In the genomic region with DNA sequence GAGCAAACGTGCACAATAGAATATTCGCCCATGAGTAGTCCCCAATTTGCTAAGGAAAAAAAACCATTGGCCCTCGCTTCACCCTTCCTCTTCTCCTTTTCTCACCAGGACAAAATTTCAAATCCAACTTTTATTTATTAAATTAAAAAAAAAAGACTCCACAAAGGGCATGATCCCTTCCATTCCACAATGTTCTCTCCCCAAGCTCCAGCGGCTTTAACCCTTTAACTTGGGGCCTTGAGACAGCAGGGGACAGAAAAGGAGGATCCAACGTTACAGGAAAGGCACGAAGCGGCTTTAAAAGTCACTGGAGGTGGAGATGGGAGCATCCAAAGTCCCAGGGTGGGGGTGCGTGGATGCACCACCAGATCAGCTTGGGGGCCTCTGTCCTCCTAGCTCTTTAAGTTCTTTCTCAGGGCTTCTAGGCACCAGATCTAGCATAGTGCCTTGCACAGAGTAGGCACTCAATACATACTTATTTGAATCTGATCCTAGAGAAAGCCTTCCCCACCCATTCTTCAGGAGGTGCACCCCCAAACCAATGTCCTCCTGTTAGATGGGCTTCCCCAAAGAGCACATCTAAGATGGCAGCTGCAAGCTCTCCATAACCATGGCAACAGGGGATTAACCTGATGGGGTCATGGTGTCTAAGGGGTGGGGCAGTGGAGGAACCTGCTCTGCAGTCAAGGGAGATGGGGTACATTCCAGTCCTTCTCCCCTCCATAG, we compare ENCODE assay signal across 13 cellular contexts. TPM values are rescaled to one million over a fixed set of nuclear protein-coding genes. Genes with fewer than 3 reads are reported as not detected.
DNase-seq lines count a peak whose midpoint lies in the region; ATAC-seq and TF ChIP-seq lines count a peak whose summit lies in the region.
"Had no signal": no experiment of that assay in that cellular context is flagged by ENCODE, and none has a peak within 500 bp of the region (broad histone marks: within the 10 kb centered on the region; RNA-seq: fewer than 3 reads in every experiment).

No MANE protein-coding gene starts in this region.

- peaks cover 3 to 29% (median 19%) of the 10 kb centered on the region in 4 donors for H3K4me1 Mint-ChIP-seq in CD4-positive, CD25-positive, alpha-beta regulatory T cell
- H3K4me1 Mint-ChIP-seq in activated naive CD8-positive, alpha-beta T cell treated with anti-CD3 and anti-CD28 coated beads, Interleukin-2, amount 10 ng/mL, durations not matched to agents 7 days and 5 days, result peaks cover 12% of the 10 kb centered on the region
- H3K4me1 Mint-ChIP-seq in naive B cell, result peaks cover 16 to 31% (median 26%) of the 10 kb centered on the region in 3 donors

- H3K27me3 ChIP-seq in CD4-positive, CD25-positive, alpha-beta regulatory T cell (ENCODE audit: control insufficient read depth, insufficient read depth, low read length), result no peaks in the 10 kb centered on the region
- H3K27me3 ChIP-seq in GM23248 (replicated peaks; ENCODE audit: insufficient read depth) (no peaks in the 10 kb centered on the region), upper lobe of left lung (no peaks in the 10 kb centered on the region)
- H3K27me3 ChIP-seq: gastrocnemius medialis had no signal

- no peak for TF ChIP-seq POLR2A in upper lobe of left lung (IDR thresholded peaks at IDR 0.05)
- TF ChIP-seq POLR2A in GM18505 (IDR thresholded peaks at IDR 0.05; ENCODE audit: borderline replicate concordance, extremely low read depth, insufficient read depth, insufficient read length), result no peak

- in situ Hi-C loops in GM23248 (cut with MboI), result no loop called here

- H3K79me2 ChIP-seq in GM23248 (ENCODE audit: insufficient read depth), result no peaks in the 10 kb centered on the region

- no peaks in the 10 kb centered on the region for H3K36me3 ChIP-seq in CD4-positive, CD25-positive, alpha-beta regulatory T cell (ENCODE audit: control insufficient read depth, insufficient read depth, low read length)
- H3K36me3 ChIP-seq in GM23248 (ENCODE audit: low read depth) (no peaks in the 10 kb centered on the region), upper lobe of left lung (no peaks in the 10 kb centered on the region)
- H3K36me3 ChIP-seq: gastrocnemius medialis had no signal

- H2AFZ ChIP-seq in GM23248, result no peak overlapping the region

- POLR2A ChIA-PET in activated naive CD8-positive, alpha-beta T cell treated with anti-CD3 and anti-CD28 coated beads, Interleukin-2, amount 10 ng/mL, durations not matched to agents 7 days and 5 days (lab: Charles Lee), result interaction anchor here (1.1 to 5.0 kb wide), 3 partner anchors 18 to 119 kb away, joined by 4 to 63 read pairs (median 4); a partner anchor contains a TSS

- no peak overlapping the region for H3K27ac ChIP-seq in CD4-positive, CD25-positive, alpha-beta regulatory T cell (ENCODE audit: insufficient read depth, low read length, poor library complexity, severe bottlenecking)
- H3K27ac ChIP-seq in GM23248 (no peak overlapping the region), upper lobe of left lung (no peak overlapping the region)

- ATAC-seq in CD4-positive, CD25-positive, alpha-beta regulatory T cell (ENCODE audit: low read depth in 2 of 2), result no peak
- ATAC-seq in activated naive CD8-positive, alpha-beta T cell treated with anti-CD3 and anti-CD28 coated beads, Interleukin-2, amount 10 ng/mL, durations not matched to agents 7 days and 5 days (ENCODE audit: low read depth), result no peak
- ATAC-seq in naive B cell (ENCODE audit: low read depth in 2 of 2), result no peak
- no peak for ATAC-seq in upper lobe of left lung (ENCODE audit: low FRiP score in 2 of 2)
- ATAC-seq in GM18505 (IDR thresholded peaks at IDR 0.05; ENCODE audit: unreplicated experiment), result no peak
- ATAC-seq: gastrocnemius medialis had no signal

- H3K4me3 Mint-ChIP-seq in CD4-positive, CD25-positive, alpha-beta regulatory T cell, result peak overlapping the region; percentile 79 to 83 (median 82)
- H3K4me3 Mint-ChIP-seq in activated naive CD8-positive, alpha-beta T cell treated with anti-CD3 and anti-CD28 coated beads, Interleukin-2, amount 10 ng/mL, durations not matched to agents 7 days and 5 days, result peak overlapping the region; percentile 79
- H3K4me3 Mint-ChIP-seq in naive B cell, result peak overlapping the region; percentile 79 to 91 (median 87)

- H3K9me3 ChIP-seq in CD4-positive, CD25-positive, alpha-beta regulatory T cell (ENCODE audit: control insufficient read depth in 2 of 2, low read length in 2 of 2), result no peaks in the 10 kb centered on the region
- H3K9me3 ChIP-seq in GM23248 (ENCODE audit: low read depth), result no peaks in the 10 kb centered on the region
- H3K9me3 ChIP-seq in upper lobe of left lung, result no peaks in the 10 kb centered on the region
- H3K9me3 ChIP-seq: gastrocnemius medialis had no signal

- peak overlapping the region; percentile 85 for H3K4me2 ChIP-seq in GM23248 (ENCODE audit: unreplicated experiment)

- TF ChIP-seq CTCF in upper lobe of left lung (IDR thresholded peaks at IDR 0.05), result no peak

- no peaks in the 10 kb centered on the region for H3K36me3 Mint-ChIP-seq in CD4-positive, CD25-positive, alpha-beta regulatory T cell
- no peaks in the 10 kb centered on the region for H3K36me3 Mint-ChIP-seq in activated naive CD8-positive, alpha-beta T cell treated with anti-CD3 and anti-CD28 coated beads, Interleukin-2, amount 10 ng/mL, durations not matched to agents 7 days and 5 days
- no peaks in the 10 kb centered on the region for H3K36me3 Mint-ChIP-seq in naive B cell

- peaks cover 10% of the 10 kb centered on the region; the same call in 1 of the 2 replicates for H3F3A ChIP-seq in GM23248 (ENCODE audit: insufficient read depth)

- no peaks in the 10 kb centered on the region for H3K9me2 ChIP-seq in GM23248 (ENCODE audit: insufficient read depth)

- H3K27me3 Mint-ChIP-seq in CD4-positive, CD25-positive, alpha-beta regulatory T cell, result peaks cover 7% of the 10 kb centered on the region
- H3K27me3 Mint-ChIP-seq in activated naive CD8-positive, alpha-beta T cell treated with anti-CD3 and anti-CD28 coated beads, Interleukin-2, amount 10 ng/mL, durations not matched to agents 7 days and 5 days, result peaks cover 25% of the 10 kb centered on the region
- H3K27me3 Mint-ChIP-seq in naive B cell, result peaks cover 8 to 28% (median 24%) of the 10 kb centered on the region in 3 donors

- no peak for TF ChIP-seq EP300 in upper lobe of left lung (IDR thresholded peaks at IDR 0.05)

- H3K27ac Mint-ChIP-seq in CD4-positive, CD25-positive, alpha-beta regulatory T cell, result peak overlapping the region in 1 of 3 donors; percentile 96
- H3K27ac Mint-ChIP-seq in activated naive CD8-positive, alpha-beta T cell treated with anti-CD3 and anti-CD28 coated beads, Interleukin-2, amount 10 ng/mL, durations not matched to agents 7 days and 5 days, result no peak overlapping the region
- peak overlapping the region in 2 of 6 donors; percentile 24 to 82 for H3K27ac Mint-ChIP-seq in naive B cell

- no peak for DNase-seq in CD4-positive, CD25-positive, alpha-beta regulatory T cell
- DNase-seq in GM23248 (no peak), naive B cell (no peak), upper lobe of left lung (no peak), GM03348 (ENCODE audit: low spot score) (no peak), DMS 273 (lab: John Stamatoyannopoulos, UW; ENCODE audit: unreplicated experiment) (no peak)
- no peak for DNase-seq in activated naive CD8-positive, alpha-beta T cell treated with anti-CD3 and anti-CD28 coated beads, Interleukin-2, amount 10 ng/mL, durations not matched to agents 7 days and 5 days
- DNase-seq: NCI-H187 had no signal

- H3K4me3 ChIP-seq in CD4-positive, CD25-positive, alpha-beta regulatory T cell (ENCODE audit: low read depth, low read length), result no peak overlapping the region
- H3K4me3 ChIP-seq in GM23248 (no peak overlapping the region), upper lobe of left lung (no peak overlapping the region)

- no peaks in the 10 kb centered on the region for H4K20me1 ChIP-seq in GM23248 (ENCODE audit: insufficient read depth)

- H3K4me1 ChIP-seq in CD4-positive, CD25-positive, alpha-beta regulatory T cell (ENCODE audit: control insufficient read depth, insufficient read depth, low read length, poor library complexity, severe bottlenecking), result peaks cover 35% of the 10 kb centered on the region
- peaks cover 3% of the 10 kb centered on the region; the same call in 1 of the 2 replicates for H3K4me1 ChIP-seq in GM23248 (ENCODE audit: insufficient read depth)
- H3K4me1 ChIP-seq in upper lobe of left lung, result peaks cover 23 to 30% (median 24%) of the 10 kb centered on the region in 4 donors

- WGBS in GM23248 (ENCODE audit: low coverage in 1 of 2, low lambda C conversion rate in 2 of 2, missing lambda C conversion rate in 2 of 2), 2 experiments, result 74 to 77% methylated on average over 8 of the region's 8 CpGs
- 84 to 88% methylated on average over 8 of the region's 8 CpGs for WGBS in upper lobe of left lung, 2 donors

- H3K9me3 Mint-ChIP-seq in CD4-positive, CD25-positive, alpha-beta regulatory T cell, result peaks cover 0 to 2% (median 0%) of the 10 kb centered on the region in 7 donors
- H3K9me3 Mint-ChIP-seq in activated naive CD8-positive, alpha-beta T cell treated with anti-CD3 and anti-CD28 coated beads, Interleukin-2, amount 10 ng/mL, durations not matched to agents 7 days and 5 days, result no peaks in the 10 kb centered on the region
- no peaks in the 10 kb centered on the region for H3K9me3 Mint-ChIP-seq in naive B cell

- no peak overlapping the region for H3K9ac ChIP-seq in GM23248

RNA-seq across cellular contexts. Expression of a gene that starts 5.2 kb away (rescaled TPM):
- total RNA-seq in CD4-positive, CD25-positive, alpha-beta regulatory T cell, result 36.8 TPM
- 10 to 100 TPM; 34.0 to 45.9 (median 37.8) TPM for polyA plus RNA-seq in CD4-positive, CD25-positive, alpha-beta regulatory T cell
- 63.4 and 72.0 TPM in 2 replicates for total RNA-seq in GM23248 (2014; rRNA removed; shearing (Covaris generic))
- polyA plus RNA-seq in GM23248 (2016; fragmentation: Nextera tagmentation; extraction: Ambion mirVana) (46.6 and 49.7 TPM in 2 replicates), naive B cell (ENCODE audit: low read depth in 6 of 6) (10 to 100 TPM; 34.9 to 49.9 (median 38.5) TPM)
- total RNA-seq in activated naive CD8-positive, alpha-beta T cell treated with anti-CD3 and anti-CD28 coated beads, Interleukin-2, amount 10 ng/mL, durations not matched to agents 7 days and 5 days, result 10 to 100 TPM; 65.0 to 67.0 TPM
- total RNA-seq in upper lobe of left lung, result 100 to 1,000 TPM in 1 of 6 donors, 10 to 100 TPM in 5; 27.2 to 138 (median 40.4) TPM

RNA-seq across cellular contexts. Expression of a gene that starts 9.5 kb away (rescaled TPM):
- total RNA-seq in CD4-positive, CD25-positive, alpha-beta regulatory T cell, result not detected
- under 1 TPM in 1 of 4 donors, not detected in 3; 0.07 TPM for polyA plus RNA-seq in CD4-positive, CD25-positive, alpha-beta regulatory T cell
- not detected in 2 replicates for total RNA-seq in GM23248 (2014; rRNA removed; shearing (Covaris generic))
- polyA plus RNA-seq in GM23248 (2016; fragmentation: Nextera tagmentation; extraction: Ambion mirVana) (not detected in 2 replicates), naive B cell (ENCODE audit: low read depth in 6 of 6) (under 1 TPM in 3 of 6 donors, not detected in 3; 0.17 to 0.33 (median 0.27) TPM)
- total RNA-seq in activated naive CD8-positive, alpha-beta T cell treated with anti-CD3 and anti-CD28 coated beads, Interleukin-2, amount 10 ng/mL, durations not matched to agents 7 days and 5 days, result not detected
- not detected for total RNA-seq in upper lobe of left lung
- total RNA-seq: gastrocnemius medialis, lung, right cardiac atrium, urinary bladder had no signal
- polyA plus RNA-seq: lung, right cardiac atrium, urinary bladder had no signal

RNA-seq across cellular contexts. Expression of a gene that starts 27.1 kb away (rescaled TPM):
- 33.9 TPM for total RNA-seq in CD4-positive, CD25-positive, alpha-beta regulatory T cell
- 10 to 100 TPM; 85.0 to 98.1 (median 94.4) TPM for polyA plus RNA-seq in CD4-positive, CD25-positive, alpha-beta regulatory T cell
- total RNA-seq in GM23248 (2014; rRNA removed; shearing (Covaris generic)), result 39.6 and 48.9 TPM in 2 replicates
- polyA plus RNA-seq in GM23248 (2016; fragmentation: Nextera tagmentation; extraction: Ambion mirVana) (47.8 and 52.4 TPM in 2 replicates), naive B cell (ENCODE audit: low read depth in 6 of 6) (10 to 100 TPM; 52.3 to 94.2 (median 60.4) TPM)
- total RNA-seq in activated naive CD8-positive, alpha-beta T cell treated with anti-CD3 and anti-CD28 coated beads, Interleukin-2, amount 10 ng/mL, durations not matched to agents 7 days and 5 days, result 10 to 100 TPM; 44.8 to 51.2 TPM
- 10 to 100 TPM; 29.1 to 50.7 (median 34.8) TPM for total RNA-seq in upper lobe of left lung

RNA-seq across cellular contexts. Expression of a gene that starts 31.3 kb away (rescaled TPM):
- 506 TPM for total RNA-seq in CD4-positive, CD25-positive, alpha-beta regulatory T cell
- 1,000 to 10,000 TPM; 1,352 to 1,800 (median 1,601) TPM for polyA plus RNA-seq in CD4-positive, CD25-positive, alpha-beta regulatory T cell
- total RNA-seq in GM23248 (2014; rRNA removed; shearing (Covaris generic)), result 380 and 393 TPM in 2 replicates
- polyA plus RNA-seq in GM23248 (2016; fragmentation: Nextera tagmentation; extraction: Ambion mirVana), result 609 and 625 TPM in 2 replicates
- 100 to 1,000 TPM; 388 to 425 TPM for total RNA-seq in activated naive CD8-positive, alpha-beta T cell treated with anti-CD3 and anti-CD28 coated beads, Interleukin-2, amount 10 ng/mL, durations not matched to agents 7 days and 5 days
- 1,000 to 10,000 TPM; 1,564 to 1,943 (median 1,771) TPM for polyA plus RNA-seq in naive B cell (ENCODE audit: low read depth in 6 of 6)
- total RNA-seq in upper lobe of left lung, result 100 to 1,000 TPM; 374 to 580 (median 445) TPM

RNA-seq across cellular contexts. Expression of a gene that starts 53.4 kb away (rescaled TPM):
- total RNA-seq in CD4-positive, CD25-positive, alpha-beta regulatory T cell, result 79.0 TPM
- polyA plus RNA-seq in CD4-positive, CD25-positive, alpha-beta regulatory T cell, result 1 to 10 TPM; 8.1 to 9.3 (median 8.2) TPM
- 30.3 and 37.8 TPM in 2 replicates for total RNA-seq in GM23248 (2014; rRNA removed; shearing (Covaris generic))
- polyA plus RNA-seq in GM23248 (2016; fragmentation: Nextera tagmentation; extraction: Ambion mirVana), result 3.6 and 3.8 TPM in 2 replicates
- total RNA-seq in activated naive CD8-positive, alpha-beta T cell treated with anti-CD3 and anti-CD28 coated beads, Interleukin-2, amount 10 ng/mL, durations not matched to agents 7 days and 5 days, result 10 to 100 TPM; 88.7 to 96.2 TPM
- 10 to 100 TPM in 5 of 6 donors, 1 to 10 TPM in 1; 8.3 to 17.5 (median 12.7) TPM for polyA plus RNA-seq in naive B cell (ENCODE audit: low read depth in 6 of 6)
- 10 to 100 TPM; 46.6 to 82.2 (median 61.7) TPM for total RNA-seq in upper lobe of left lung
